ENCODE assay signal across 8 cellular contexts in genomic region chr1:207644852-207645631, GRCh38. TPM values are rescaled to one million over a fixed set of nuclear protein-coding genes. Genes with fewer than 3 reads are reported as not detected.
DNase-seq lines count a peak whose midpoint lies in the region; FAIRE-seq and TF ChIP-seq lines count a peak whose summit lies in the region.

TSS of gene CR1L (plus strand) at chr1:207645133. CDS start at chr1:207645234, 101 bp downstream.

- peak within 1 kb of the TSS; percentile 15 for H4K91ac ChIP-seq in mesenchymal stem cell (ENCODE audit: low read length)

- H3K36me3 ChIP-seq in GM23248 (ENCODE audit: low read depth) (no peaks in the 10 kb centered on the region), mesenchymal stem cell (ENCODE audit: control insufficient read depth in 1 of 2, insufficient read depth in 2 of 2, low read depth in 1 of 2, low read length in 2 of 2) (peaks cover 0 to 3% of the 10 kb centered on the region in 2 experiments)
- no peaks in the 10 kb centered on the region for H3K36me3 ChIP-seq in effector memory CD4-positive, alpha-beta T cell (ENCODE audit: control insufficient read depth, insufficient read depth, low read length)

- no peaks in the 10 kb centered on the region for H3K4me1 ChIP-seq in GM23248 (ENCODE audit: insufficient read depth)
- H3K4me1 ChIP-seq in effector memory CD4-positive, alpha-beta T cell (ENCODE audit: control insufficient read depth, insufficient read depth, low read length, poor library complexity, severe bottlenecking): no peaks in the 10 kb centered on the region
- peaks cover 2% of the 10 kb centered on the region for H3K4me1 ChIP-seq in mesenchymal stem cell (ENCODE audit: control insufficient read depth, insufficient read depth, low read depth, low read length)

- FAIRE-seq in H54 (lab: Jason Lieb, UNC): no peak

- H3K4me3 ChIP-seq in GM23248 (peak within 1 kb of the TSS; percentile 81), mesenchymal stem cell (ENCODE audit: insufficient read depth in 1 of 2, low read depth in 1 of 2, low read length in 2 of 2) (peak within 1 kb of the TSS; percentile 32 to 91)
- H3K4me3 ChIP-seq in effector memory CD4-positive, alpha-beta T cell (ENCODE audit: insufficient read depth, low read depth, low read length, poor library complexity, severe bottlenecking): peak within 1 kb of the TSS; percentile 57

- H3K9me3 ChIP-seq in GM23248 (ENCODE audit: low read depth) (no peaks in the 10 kb centered on the region), mesenchymal stem cell (ENCODE audit: control insufficient read depth, low read length) (no peaks in the 10 kb centered on the region)
- no peaks in the 10 kb centered on the region for H3K9me3 ChIP-seq in effector memory CD4-positive, alpha-beta T cell (ENCODE audit: control insufficient read depth, low read length)

- H2BK120ac ChIP-seq in mesenchymal stem cell (ENCODE audit: low read depth, low read length): no peak within 1 kb of the TSS

- no peak within 1 kb of the TSS for H2BK5ac ChIP-seq in mesenchymal stem cell (ENCODE audit: low read depth, low read length, poor library complexity, severe bottlenecking)

- no peaks in the 10 kb centered on the region for H3K79me1 ChIP-seq in mesenchymal stem cell (replicated peaks; ENCODE audit: low read length, poor library complexity, severe bottlenecking)

- DNase-seq in DMS53 treated with DMSO at 0.1 percent for 48 hours (lab: John Stamatoyannopoulos, UW; ENCODE audit: unreplicated experiment) (peak; percentile 11), GM23248 (peak; percentile 79), NCI-H2029 treated with DMSO at 0.1 percent for 48 hours (lab: John Stamatoyannopoulos, UW) (peak; percentile 36), mesenchymal stem cell (no peak), H54 (ENCODE audit: insufficient read length, low spot score) (no peak)
- DNase-seq in activated CD8-positive, alpha-beta memory T cell treated with anti-CD3 and anti-CD28 coated beads for 1 hour (ENCODE audit: extremely low read depth in 1 of 2, low read depth in 1 of 2): peak; percentile 23 to 52
- DNase-seq in effector memory CD4-positive, alpha-beta T cell: peak; percentile 36 to 51 (median 46)
- DNase-seq in stimulated activated CD8-positive, alpha-beta memory T cell treated with anti-CD3 and anti-CD28 coated beads, Interleukin-15, amount 100 ng/mL, for 24 hours (ENCODE audit: low read depth): peak; percentile 39

- no peak within 1 kb of the TSS for H2BK12ac ChIP-seq in mesenchymal stem cell (ENCODE audit: low read length in 2 of 2)

- no peak for TF ChIP-seq POLR2A in H54 (IDR thresholded peaks at IDR 0.05; ENCODE audit: low read depth, low read length)

- H3K27me3 ChIP-seq in GM23248 (replicated peaks; ENCODE audit: insufficient read depth) (peaks cover 18% of the 10 kb centered on the region), mesenchymal stem cell (ENCODE audit: control insufficient read depth in 1 of 2, insufficient read depth in 1 of 2, low read length in 2 of 2) (peaks cover 10 to 37% of the 10 kb centered on the region in 2 experiments)
- peaks cover 9% of the 10 kb centered on the region for H3K27me3 ChIP-seq in effector memory CD4-positive, alpha-beta T cell (replicated peaks; ENCODE audit: control insufficient read depth, insufficient read depth, low read length, poor library complexity, severe bottlenecking)

- H3F3A ChIP-seq in GM23248 (ENCODE audit: insufficient read depth): no peaks in the 10 kb centered on the region

- in situ Hi-C loops in GM23248 (cut with MboI): no loop called here

- H2AK5ac ChIP-seq in mesenchymal stem cell (ENCODE audit: low read length, severe bottlenecking): no peak within 1 kb of the TSS

- no peak within 1 kb of the TSS for H3K18ac ChIP-seq in mesenchymal stem cell (ENCODE audit: low read depth in 1 of 2, low read length in 2 of 2)

- H2AFZ ChIP-seq in GM23248: peak within 1 kb of the TSS; percentile 96
- no peak within 1 kb of the TSS for H2AFZ ChIP-seq in mesenchymal stem cell (ENCODE audit: low read depth, low read length)

- no peak within 1 kb of the TSS for H4K8ac ChIP-seq in mesenchymal stem cell (ENCODE audit: low read length)

- H4K20me1 ChIP-seq in GM23248 (ENCODE audit: insufficient read depth): no peaks in the 10 kb centered on the region

- no peaks in the 10 kb centered on the region for H3K79me2 ChIP-seq in GM23248 (ENCODE audit: insufficient read depth)

- no peak within 1 kb of the TSS for H2BK15ac ChIP-seq in mesenchymal stem cell (ENCODE audit: low read depth, poor library complexity, severe bottlenecking)

- H3K27ac ChIP-seq in GM23248 (no peak within 1 kb of the TSS), mesenchymal stem cell (ENCODE audit: low read length, poor library complexity, severe bottlenecking) (no peak within 1 kb of the TSS)
- H3K27ac ChIP-seq in effector memory CD4-positive, alpha-beta T cell (ENCODE audit: insufficient read depth, low read length, poor library complexity, severe bottlenecking): no peak within 1 kb of the TSS

- H3K4me2 ChIP-seq in GM23248 (ENCODE audit: unreplicated experiment) (peak within 1 kb of the TSS; percentile 88), mesenchymal stem cell (ENCODE audit: low read length, poor library complexity, severe bottlenecking) (no peak within 1 kb of the TSS)

- peak within 1 kb of the TSS in 1 of 2 experiments; percentile 15 for H3K14ac ChIP-seq in mesenchymal stem cell (ENCODE audit: low read length in 2 of 2)

- H3K23ac ChIP-seq in mesenchymal stem cell (ENCODE audit: low read length in 2 of 2): peak within 1 kb of the TSS in 1 of 2 experiments; percentile 67

- no peak within 1 kb of the TSS for H3K4ac ChIP-seq in mesenchymal stem cell (ENCODE audit: low read depth in 1 of 2, low read length in 2 of 2)

- 6% methylated on average over 55 to 57 of the region's 65 CpGs for WGBS in GM23248 (ENCODE audit: low coverage in 1 of 2, low lambda C conversion rate in 2 of 2, missing lambda C conversion rate in 2 of 2), 2 experiments
- 96% methylated on average over 65 of the region's 65 CpGs for WGBS in mesenchymal stem cell

- H3K9ac ChIP-seq in GM23248 (no peak within 1 kb of the TSS), mesenchymal stem cell (ENCODE audit: low read length) (peak within 1 kb of the TSS; percentile 49)

- H3K9me2 ChIP-seq in GM23248 (ENCODE audit: insufficient read depth): no peaks in the 10 kb centered on the region

RNA-seq across cellular contexts. Expression of gene CR1L, which starts in this region (rescaled TPM):
- not detected in 2 replicates for total RNA-seq in GM23248 (2014; rRNA removed; shearing (Covaris generic))
- polyA plus RNA-seq in GM23248 (2016; fragmentation: Nextera tagmentation; extraction: Ambion mirVana): not detected in 2 replicates
- polyA plus RNA-seq in mesenchymal stem cell (2013, experiment 1 of 2): not detected
- polyA plus RNA-seq in mesenchymal stem cell (2013, experiment 2 of 2): not detected

Comparison
In these comparisons a context has a peak if more than half of its experiments do, and no peak if none do; other contexts are left out.
1. Peak in DNase-seq, H3K4me3 ChIP-seq and H3K4me2 ChIP-seq in GM23248; RNA of the gene not detected or under 1 TPM.
2. DNase-seq: peak in DMS53 treated with DMSO at 0.1 percent for 48 hours (single experiment), NCI-H2029 treated with DMSO at 0.1 percent for 48 hours (single experiment), activated CD8-positive, alpha-beta memory T cell treated with anti-CD3 and anti-CD28 coated beads for 1 hour (2 of 2), effector memory CD4-positive, alpha-beta T cell (3 of 3) and stimulated activated CD8-positive, alpha-beta memory T cell treated with anti-CD3 and anti-CD28 coated beads, Interleukin-15, amount 100 ng/mL, for 24 hours (single experiment); none in mesenchymal stem cell (single experiment) and H54 (single experiment).
3. Peak in every context shown above with its lines, with median percentiles within 50 percentile points of each other: H3K4me3 ChIP-seq.